1 cellular context compared by ENCODE assay signal in genomic region chr5:148147415-148147814, GRCh38.
TF ChIP-seq lines count a peak whose summit lies in the region.

No MANE protein-coding gene starts in this region.

TF ChIP-seq in HepG2, 621 proteins besides CTCF, POLR2A, EP300 and RAD21 (continued from another document and continues in another):
- TF ChIP-seq, protein P1, sequence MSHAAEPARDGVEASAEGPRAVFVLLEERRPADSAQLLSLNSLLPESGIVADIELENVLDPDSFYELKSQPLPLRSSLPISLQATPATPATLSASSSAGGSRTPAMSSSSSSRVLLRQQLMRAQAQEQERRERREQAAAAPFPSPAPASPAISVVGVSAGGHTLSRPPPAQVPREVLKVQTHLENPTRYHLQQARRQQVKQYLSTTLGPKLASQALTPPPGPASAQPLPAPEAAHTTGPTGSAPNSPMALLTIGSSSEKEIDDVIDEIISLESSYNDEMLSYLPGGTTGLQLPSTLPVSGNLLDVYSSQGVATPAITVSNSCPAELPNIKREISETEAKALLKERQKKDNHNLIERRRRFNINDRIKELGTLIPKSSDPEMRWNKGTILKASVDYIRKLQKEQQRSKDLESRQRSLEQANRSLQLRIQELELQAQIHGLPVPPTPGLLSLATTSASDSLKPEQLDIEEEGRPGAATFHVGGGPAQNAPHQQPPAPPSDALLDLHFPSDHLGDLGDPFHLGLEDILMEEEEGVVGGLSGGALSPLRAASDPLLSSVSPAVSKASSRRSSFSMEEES (CRISPR knock-in tag; IDR thresholded peaks at IDR 0.05): no peak
- peak; percentile 61; the same call in 1 of the 2 replicates for TF ChIP-seq ZMYM4 (CRISPR knock-in tag; IDR thresholded peaks at IDR 0.05)
- no peak for TF ChIP-seq STAT6 (CRISPR knock-in tag; IDR thresholded peaks at IDR 0.05; ENCODE audit: borderline replicate concordance)
- peak; percentile 33; the same call in 1 of the 2 replicates for TF ChIP-seq KAT8 (CRISPR knock-in tag; IDR thresholded peaks at IDR 0.05)
- TF ChIP-seq IRF9 (CRISPR knock-in tag; IDR thresholded peaks at IDR 0.05; ENCODE audit: borderline replicate concordance): no peak
- TF ChIP-seq, protein P2, sequence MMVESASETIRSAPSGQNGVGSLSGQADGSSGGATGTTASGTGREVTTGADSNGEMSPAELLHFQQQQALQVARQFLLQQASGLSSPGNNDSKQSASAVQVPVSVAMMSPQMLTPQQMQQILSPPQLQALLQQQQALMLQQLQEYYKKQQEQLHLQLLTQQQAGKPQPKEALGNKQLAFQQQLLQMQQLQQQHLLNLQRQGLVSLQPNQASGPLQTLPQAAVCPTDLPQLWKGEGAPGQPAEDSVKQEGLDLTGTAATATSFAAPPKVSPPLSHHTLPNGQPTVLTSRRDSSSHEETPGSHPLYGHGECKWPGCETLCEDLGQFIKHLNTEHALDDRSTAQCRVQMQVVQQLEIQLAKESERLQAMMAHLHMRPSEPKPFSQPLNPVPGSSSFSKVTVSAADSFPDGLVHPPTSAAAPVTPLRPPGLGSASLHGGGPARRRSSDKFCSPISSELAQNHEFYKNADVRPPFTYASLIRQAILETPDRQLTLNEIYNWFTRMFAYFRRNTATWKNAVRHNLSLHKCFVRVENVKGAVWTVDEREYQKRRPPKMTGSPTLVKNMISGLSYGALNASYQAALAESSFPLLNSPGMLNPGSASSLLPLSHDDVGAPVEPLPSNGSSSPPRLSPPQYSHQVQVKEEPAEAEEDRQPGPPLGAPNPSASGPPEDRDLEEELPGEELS (CRISPR knock-in tag; IDR thresholded peaks at IDR 0.05): peak; percentile 25; the same call in 1 of the 2 replicates
- no peak for TF ChIP-seq MXI1 (IDR thresholded peaks at IDR 0.05; ENCODE audit: borderline replicate concordance, low read depth, low read length)
- TF ChIP-seq, protein P3, sequence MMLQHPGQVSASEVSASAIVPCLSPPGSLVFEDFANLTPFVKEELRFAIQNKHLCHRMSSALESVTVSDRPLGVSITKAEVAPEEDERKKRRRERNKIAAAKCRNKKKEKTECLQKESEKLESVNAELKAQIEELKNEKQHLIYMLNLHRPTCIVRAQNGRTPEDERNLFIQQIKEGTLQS (CRISPR knock-in tag; IDR thresholded peaks at IDR 0.05): 0 out of 2 replicates have a peak, but pooled peaks have one; percentile 50
- TF ChIP-seq, protein P4, sequence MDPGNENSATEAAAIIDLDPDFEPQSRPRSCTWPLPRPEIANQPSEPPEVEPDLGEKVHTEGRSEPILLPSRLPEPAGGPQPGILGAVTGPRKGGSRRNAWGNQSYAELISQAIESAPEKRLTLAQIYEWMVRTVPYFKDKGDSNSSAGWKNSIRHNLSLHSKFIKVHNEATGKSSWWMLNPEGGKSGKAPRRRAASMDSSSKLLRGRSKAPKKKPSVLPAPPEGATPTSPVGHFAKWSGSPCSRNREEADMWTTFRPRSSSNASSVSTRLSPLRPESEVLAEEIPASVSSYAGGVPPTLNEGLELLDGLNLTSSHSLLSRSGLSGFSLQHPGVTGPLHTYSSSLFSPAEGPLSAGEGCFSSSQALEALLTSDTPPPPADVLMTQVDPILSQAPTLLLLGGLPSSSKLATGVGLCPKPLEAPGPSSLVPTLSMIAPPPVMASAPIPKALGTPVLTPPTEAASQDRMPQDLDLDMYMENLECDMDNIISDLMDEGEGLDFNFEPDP (CRISPR knock-in tag; conservative IDR thresholded peaks at IDR 0.05): no peak
- no peak for TF ChIP-seq TGIF2 (CRISPR knock-in tag; IDR thresholded peaks at IDR 0.05)
- peak; percentile 49; the same call in 1 of the 2 replicates for TF ChIP-seq YEATS2 (CRISPR knock-in tag; IDR thresholded peaks at IDR 0.05; ENCODE audit: borderline replicate concordance)
- no peak for TF ChIP-seq ZNF160 (CRISPR knock-in tag; IDR thresholded peaks at IDR 0.05)
- no peak for TF ChIP-seq CAMTA2 (CRISPR knock-in tag; IDR thresholded peaks at IDR 0.05; ENCODE audit: borderline replicate concordance)
- TF ChIP-seq ZBTB38 (CRISPR knock-in tag; IDR thresholded peaks at IDR 0.05): no peak
- TF ChIP-seq HIVEP1 (CRISPR knock-in tag; IDR thresholded peaks at IDR 0.05): no peak
- TF ChIP-seq ISL2 (CRISPR knock-in tag; IDR thresholded peaks at IDR 0.05): peak; percentile 56; the same call in 1 of the 2 replicates
- no peak for TF ChIP-seq EEA1 (CRISPR knock-in tag; IDR thresholded peaks at IDR 0.05; ENCODE audit: borderline replicate concordance)
- no peak; the same call in 1 of the 2 replicates for TF ChIP-seq FOXO1 (CRISPR knock-in tag; IDR thresholded peaks at IDR 0.05)
- TF ChIP-seq, protein P5, sequence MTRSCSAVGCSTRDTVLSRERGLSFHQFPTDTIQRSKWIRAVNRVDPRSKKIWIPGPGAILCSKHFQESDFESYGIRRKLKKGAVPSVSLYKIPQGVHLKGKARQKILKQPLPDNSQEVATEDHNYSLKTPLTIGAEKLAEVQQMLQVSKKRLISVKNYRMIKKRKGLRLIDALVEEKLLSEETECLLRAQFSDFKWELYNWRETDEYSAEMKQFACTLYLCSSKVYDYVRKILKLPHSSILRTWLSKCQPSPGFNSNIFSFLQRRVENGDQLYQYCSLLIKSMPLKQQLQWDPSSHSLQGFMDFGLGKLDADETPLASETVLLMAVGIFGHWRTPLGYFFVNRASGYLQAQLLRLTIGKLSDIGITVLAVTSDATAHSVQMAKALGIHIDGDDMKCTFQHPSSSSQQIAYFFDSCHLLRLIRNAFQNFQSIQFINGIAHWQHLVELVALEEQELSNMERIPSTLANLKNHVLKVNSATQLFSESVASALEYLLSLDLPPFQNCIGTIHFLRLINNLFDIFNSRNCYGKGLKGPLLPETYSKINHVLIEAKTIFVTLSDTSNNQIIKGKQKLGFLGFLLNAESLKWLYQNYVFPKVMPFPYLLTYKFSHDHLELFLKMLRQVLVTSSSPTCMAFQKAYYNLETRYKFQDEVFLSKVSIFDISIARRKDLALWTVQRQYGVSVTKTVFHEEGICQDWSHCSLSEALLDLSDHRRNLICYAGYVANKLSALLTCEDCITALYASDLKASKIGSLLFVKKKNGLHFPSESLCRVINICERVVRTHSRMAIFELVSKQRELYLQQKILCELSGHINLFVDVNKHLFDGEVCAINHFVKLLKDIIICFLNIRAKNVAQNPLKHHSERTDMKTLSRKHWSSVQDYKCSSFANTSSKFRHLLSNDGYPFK (CRISPR knock-in tag; IDR thresholded peaks at IDR 0.05; ENCODE audit: borderline replicate concordance): no peak
- TF ChIP-seq, protein P6, sequence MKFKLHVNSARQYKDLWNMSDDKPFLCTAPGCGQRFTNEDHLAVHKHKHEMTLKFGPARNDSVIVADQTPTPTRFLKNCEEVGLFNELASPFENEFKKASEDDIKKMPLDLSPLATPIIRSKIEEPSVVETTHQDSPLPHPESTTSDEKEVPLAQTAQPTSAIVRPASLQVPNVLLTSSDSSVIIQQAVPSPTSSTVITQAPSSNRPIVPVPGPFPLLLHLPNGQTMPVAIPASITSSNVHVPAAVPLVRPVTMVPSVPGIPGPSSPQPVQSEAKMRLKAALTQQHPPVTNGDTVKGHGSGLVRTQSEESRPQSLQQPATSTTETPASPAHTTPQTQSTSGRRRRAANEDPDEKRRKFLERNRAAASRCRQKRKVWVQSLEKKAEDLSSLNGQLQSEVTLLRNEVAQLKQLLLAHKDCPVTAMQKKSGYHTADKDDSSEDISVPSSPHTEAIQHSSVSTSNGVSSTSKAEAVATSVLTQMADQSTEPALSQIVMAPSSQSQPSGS (CRISPR knock-in tag; IDR thresholded peaks at IDR 0.05): peak; percentile 80; the same call in 1 of the 2 replicates
- peak; percentile 68; the same call in 1 of the 2 replicates for TF ChIP-seq RXRB (CRISPR knock-in tag; IDR thresholded peaks at IDR 0.05; ENCODE audit: borderline replicate concordance)
- TF ChIP-seq PTBP1 (IDR thresholded peaks at IDR 0.05; ENCODE audit: low read depth, low read length, poor library complexity, severe bottlenecking): no peak
- TF ChIP-seq CEBPB (IDR thresholded peaks at IDR 0.05; ENCODE audit: borderline replicate concordance, low read depth, low read length): 0 out of 2 replicates have a peak, but pooled peaks have one; percentile 2
- TF ChIP-seq ZNF331 (CRISPR knock-in tag; IDR thresholded peaks at IDR 0.05): peak; percentile 34; the same call in 1 of the 2 replicates
- TF ChIP-seq SALL1 (CRISPR knock-in tag; IDR thresholded peaks at IDR 0.05): peak; percentile 28; the same call in 1 of the 2 replicates
- no peak for TF ChIP-seq SRY (CRISPR knock-in tag; IDR thresholded peaks at IDR 0.05)
- TF ChIP-seq JUN (CRISPR knock-in tag; IDR thresholded peaks at IDR 0.05): peak; percentile 59; the same call in 1 of the 2 replicates
- TF ChIP-seq ZNF782 (CRISPR knock-in tag; IDR thresholded peaks at IDR 0.05; ENCODE audit: borderline replicate concordance): no peak
- TF ChIP-seq, protein P7, sequence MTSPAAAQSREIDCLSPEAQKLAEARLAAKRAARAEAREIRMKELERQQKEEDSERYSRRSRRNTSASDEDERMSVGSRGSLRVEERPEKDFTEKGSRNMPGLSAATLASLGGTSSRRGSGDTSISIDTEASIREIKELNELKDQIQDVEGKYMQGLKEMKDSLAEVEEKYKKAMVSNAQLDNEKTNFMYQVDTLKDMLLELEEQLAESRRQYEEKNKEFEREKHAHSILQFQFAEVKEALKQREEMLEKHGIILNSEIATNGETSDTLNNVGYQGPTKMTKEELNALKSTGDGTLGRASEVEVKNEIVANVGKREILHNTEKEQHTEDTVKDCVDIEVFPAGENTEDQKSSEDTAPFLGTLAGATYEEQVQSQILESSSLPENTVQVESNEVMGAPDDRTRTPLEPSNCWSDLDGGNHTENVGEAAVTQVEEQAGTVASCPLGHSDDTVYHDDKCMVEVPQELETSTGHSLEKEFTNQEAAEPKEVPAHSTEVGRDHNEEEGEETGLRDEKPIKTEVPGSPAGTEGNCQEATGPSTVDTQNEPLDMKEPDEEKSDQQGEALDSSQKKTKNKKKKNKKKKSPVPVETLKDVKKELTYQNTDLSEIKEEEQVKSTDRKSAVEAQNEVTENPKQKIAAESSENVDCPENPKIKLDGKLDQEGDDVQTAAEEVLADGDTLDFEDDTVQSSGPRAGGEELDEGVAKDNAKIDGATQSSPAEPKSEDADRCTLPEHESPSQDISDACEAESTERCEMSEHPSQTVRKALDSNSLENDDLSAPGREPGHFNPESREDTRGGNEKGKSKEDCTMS (CRISPR knock-in tag; conservative IDR thresholded peaks at IDR 0.05): no peak
- no peak for TF ChIP-seq HMGA1 (CRISPR knock-in tag; conservative IDR thresholded peaks at IDR 0.05)
- no peak for TF ChIP-seq SIX4 (CRISPR knock-in tag; IDR thresholded peaks at IDR 0.05)
- TF ChIP-seq DPF2 (CRISPR knock-in tag; IDR thresholded peaks at IDR 0.05; ENCODE audit: borderline replicate concordance, low read depth): peak; percentile 28; the same call in 1 of the 2 replicates
- TF ChIP-seq MIXL1 (CRISPR knock-in tag; IDR thresholded peaks at IDR 0.05): peak; percentile 51; the same call in 1 of the 2 replicates
- TF ChIP-seq MED1 (CRISPR knock-in tag; IDR thresholded peaks at IDR 0.05): 0 out of 2 replicates have a peak, but pooled peaks have one; percentile 12
- no peak for TF ChIP-seq ZNF607 (CRISPR knock-in tag; IDR thresholded peaks at IDR 0.05; ENCODE audit: borderline replicate concordance)
- TF ChIP-seq HNRNPK (IDR thresholded peaks at IDR 0.05; ENCODE audit: low read depth, low read length, poor library complexity, severe bottlenecking): no peak
- TF ChIP-seq ZSCAN9 (CRISPR knock-in tag; IDR thresholded peaks at IDR 0.05; ENCODE audit: borderline replicate concordance): peak; percentile 57; the same call in 1 of the 2 replicates
- no peak for TF ChIP-seq NCOR1 (IDR thresholded peaks at IDR 0.05; ENCODE audit: borderline replicate concordance, low read length)
- TF ChIP-seq NKX3-1 (CRISPR knock-in tag; IDR thresholded peaks at IDR 0.05): no peak
- no peak for TF ChIP-seq ZNF143 (CRISPR knock-in tag; IDR thresholded peaks at IDR 0.05)
- no peak for TF ChIP-seq ZNF326 (CRISPR knock-in tag; IDR thresholded peaks at IDR 0.05; ENCODE audit: borderline replicate concordance)
- no peak for TF ChIP-seq ZFP90 (CRISPR knock-in tag; IDR thresholded peaks at IDR 0.05; ENCODE audit: borderline replicate concordance)
- no peak for TF ChIP-seq ZNF362 (CRISPR knock-in tag; IDR thresholded peaks at IDR 0.05; ENCODE audit: borderline replicate concordance)
- peak; percentile 46; the same call in 1 of the 2 replicates for TF ChIP-seq HNF4G (IDR thresholded peaks at IDR 0.05; ENCODE audit: borderline replicate concordance, low read depth, low read length)
- no peak; the same call in 1 of the 2 replicates for TF ChIP-seq HNF4G (CRISPR knock-in tag; IDR thresholded peaks at IDR 0.05; ENCODE audit: borderline replicate concordance, low read depth)
